16 cellular contexts compared by ENCODE assay signal in the genomic region with DNA sequence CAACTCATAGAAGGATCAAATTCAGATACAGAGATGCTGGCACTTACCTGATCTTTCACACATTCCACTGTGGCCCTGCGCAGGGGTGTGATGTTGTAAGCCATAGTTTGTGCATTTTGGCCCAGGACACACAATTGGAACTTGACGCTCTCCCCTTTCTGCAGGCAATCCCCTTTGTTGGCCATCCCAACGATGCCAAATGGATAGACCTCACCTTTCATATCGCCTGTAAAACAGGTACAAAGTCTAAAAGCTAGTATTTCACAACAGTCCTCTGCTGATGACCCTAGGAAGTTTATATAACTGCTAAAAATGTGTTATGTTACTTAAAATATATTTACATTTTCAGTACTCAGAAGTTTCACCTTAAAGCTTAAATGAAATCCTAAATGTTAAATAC. TPM values are rescaled to one million over a fixed set of nuclear protein-coding genes. Genes with fewer than 3 reads are reported as not detected.
A peak's percentile ranks its signal among the peaks of the same experiment; 100 is the strongest.
DNase-seq lines count a peak whose midpoint lies in the region; ATAC-seq and TF ChIP-seq lines count a peak whose summit lies in the region.
"Had no signal": no experiment of that assay in that cellular context is flagged by ENCODE, and none has a peak within 500 bp of the region (broad histone marks: within the 10 kb centered on the region; RNA-seq: fewer than 3 reads in every experiment).

No MANE protein-coding gene starts in this region.

- TF ChIP-seq POLR2A in esophagus squamous epithelium (IDR thresholded peaks at IDR 0.05): no peak

- peak overlapping the region in 5 of 7 donors; percentile 42 to 81 (median 69) for H3K27ac Mint-ChIP-seq in CD4-positive, alpha-beta memory T cell

- no peak for ATAC-seq in psoas muscle

- no peak for DNase-seq in CD4-positive, alpha-beta memory T cell
- DNase-seq in HuH-7 (ENCODE audit: low spot score) (peak; percentile 36), esophagus squamous epithelium (lab: John Stamatoyannopoulos, UW) (no peak), psoas muscle (no peak), DMS114 treated with DMSO at 0.1 percent for 48 hours (lab: John Stamatoyannopoulos, UW; ENCODE audit: unreplicated experiment) (no peak), RKO (ENCODE audit: low spot score) (no peak), GM13976 (ENCODE audit: low spot score) (no peak)
- DNase-seq: BE2C, IMR-90, NCI-H1930, NCI-H2171, NCI-H774, SHP77 treated with DMSO at 0.1 percent for 48 hours had no signal

- H3K9me3 ChIP-seq in CD4-positive, alpha-beta memory T cell (ENCODE audit: control insufficient read depth in 1 of 2, low read length in 2 of 2): no peaks in the 10 kb centered on the region
- no peaks in the 10 kb centered on the region for H3K9me3 ChIP-seq in esophagus squamous epithelium
- H3K9me3 ChIP-seq in psoas muscle: no peaks in the 10 kb centered on the region
- H3K9me3 ChIP-seq: BE2C had no signal

- CTCF ChIA-PET in CD4-positive, alpha-beta memory T cell (lab: Charles Lee; ENCODE audit: partially characterized antibody): interaction anchor here (1.4 kb wide), 1 partner anchor 11 kb away, joined by 3 read pairs; no protein-coding TSS in a partner anchor

- intact Hi-C loops in CD4-positive, alpha-beta memory T cell (cut with micrococcal nuclease): no loop called here
- intact Hi-C loops in esophagus squamous epithelium (cut with DNase I) (no loop called here), psoas muscle (cut with DNase I) (no loop called here)

- H3K27ac ChIP-seq in CD4-positive, alpha-beta memory T cell (ENCODE audit: low read depth, low read length): no peak overlapping the region
- H3K27ac ChIP-seq in esophagus squamous epithelium (peak overlapping the region in 3 of 4 donors; percentile 62 to 71 (median 70)), psoas muscle (peak overlapping the region; percentile 70)

- H3K27me3 Mint-ChIP-seq in CD4-positive, alpha-beta memory T cell: no peaks in the 10 kb centered on the region

- H3K9me3 Mint-ChIP-seq in CD4-positive, alpha-beta memory T cell: no peaks in the 10 kb centered on the region

- peaks cover 11 to 20% (median 17%) of the 10 kb centered on the region in 4 donors for H3K4me1 Mint-ChIP-seq in CD4-positive, alpha-beta memory T cell

- WGBS in esophagus squamous epithelium, 2 donors: 95 to 98% methylated on average over 4 of the region's 4 CpGs
- 45 to 82% (median 48%) methylated on average over 4 of the region's 4 CpGs for whole genome bisulfite sequencing in psoas muscle, 3 donors

- TF ChIP-seq CTCF in esophagus squamous epithelium (IDR thresholded peaks at IDR 0.05) (no peak), psoas muscle (IDR thresholded peaks at IDR 0.05) (no peak), GM13976 (IDR thresholded peaks at IDR 0.05; ENCODE audit: borderline replicate concordance, control extremely low read depth, extremely low read depth, insufficient read depth, missing control alignments) (no peak)

- H3K27me3 ChIP-seq in CD4-positive, alpha-beta memory T cell (ENCODE audit: insufficient read depth, low read length): no peaks in the 10 kb centered on the region
- H3K27me3 ChIP-seq in esophagus squamous epithelium (no peaks in the 10 kb centered on the region), psoas muscle (ENCODE audit: insufficient read depth in 3 of 3, low read length in 2 of 3) (no peaks in the 10 kb centered on the region)
- H3K27me3 ChIP-seq: BE2C had no signal

- POLR2A ChIA-PET in CD4-positive, alpha-beta memory T cell (lab: Charles Lee; ENCODE audit: partially characterized antibody): interaction anchor here (0.6 kb wide), 1 partner anchor 17 kb away, joined by 3 read pairs; no protein-coding TSS in a partner anchor

- H3K4me3 ChIP-seq in CD4-positive, alpha-beta memory T cell (ENCODE audit: low read length in 2 of 2): no peak overlapping the region
- H3K4me3 ChIP-seq in esophagus squamous epithelium (no peak overlapping the region), psoas muscle (no peak overlapping the region)

- peaks cover 57 to 92% of the 10 kb centered on the region in 2 donors for H3K36me3 Mint-ChIP-seq in CD4-positive, alpha-beta memory T cell

- peaks cover 18% of the 10 kb centered on the region for H3K4me1 ChIP-seq in CD4-positive, alpha-beta memory T cell (ENCODE audit: insufficient read depth, low read length)
- H3K4me1 ChIP-seq in esophagus squamous epithelium (peaks cover under 1 to 32% (median 6%) of the 10 kb centered on the region in 3 donors), psoas muscle (peaks cover 45% of the 10 kb centered on the region)

- no peak overlapping the region for H3K4me3 Mint-ChIP-seq in CD4-positive, alpha-beta memory T cell

- H3K36me3 ChIP-seq in CD4-positive, alpha-beta memory T cell (ENCODE audit: insufficient read depth, low read length): peaks cover 69% of the 10 kb centered on the region
- peaks cover 9 to 82% (median 49%) of the 10 kb centered on the region in 3 donors for H3K36me3 ChIP-seq in esophagus squamous epithelium
- H3K36me3 ChIP-seq in psoas muscle (ENCODE audit: insufficient read depth in 1 of 2, low read depth in 1 of 2): peaks cover 15 to 88% of the 10 kb centered on the region in 2 donors

- in situ Hi-C loops in GM13976 (cut with MboI; ENCODE audit: low sequenced_read_pairs, unreplicated experiment): no loop called here

RNA-seq across cellular contexts. Expression of a gene that starts 3.9 kb away (rescaled TPM):
- 10 to 100 TPM; 22.0 to 22.3 TPM for total RNA-seq in CD4-positive, alpha-beta memory T cell
- 10 to 100 TPM; 18.0 to 29.3 TPM for polyA plus RNA-seq in CD4-positive, alpha-beta memory T cell
- total RNA-seq in esophagus squamous epithelium: 10 to 100 TPM; 18.4 to 38.0 (median 30.1) TPM
- total RNA-seq in psoas muscle: 1 to 10 TPM; 3.6 to 6.6 (median 5.9) TPM
- polyA plus RNA-seq in psoas muscle: 10 to 100 TPM in 1 of 3 donors, 1 to 10 TPM in 2; 4.3 to 15.8 (median 5.0) TPM

RNA-seq across cellular contexts. Expression of a gene that starts 25.1 kb away (rescaled TPM):
- total RNA-seq in CD4-positive, alpha-beta memory T cell: not detected
- not detected for polyA plus RNA-seq in CD4-positive, alpha-beta memory T cell
- total RNA-seq in esophagus squamous epithelium (under 1 TPM in 2 of 4 donors, not detected in 2; 0.32 to 0.57 TPM), psoas muscle (100 to 1,000 TPM in 2 of 4 donors, 10 to 100 TPM in 2; 73.4 to 289 (median 155) TPM)
- 100 to 1,000 TPM in 2 of 3 donors, 1 to 10 TPM in 1; 4.8 to 174 (median 129) TPM for polyA plus RNA-seq in psoas muscle
- total RNA-seq: H4, IMR-90, NCI-H460 had no signal
- polyA plus RNA-seq: AG04450, IMR-90 had no signal

RNA-seq across cellular contexts. Expression of a gene that starts 37.3 kb away (rescaled TPM):
- total RNA-seq in CD4-positive, alpha-beta memory T cell: 100 to 1,000 TPM; 530 to 559 TPM
- 100 to 1,000 TPM; 391 to 444 TPM for polyA plus RNA-seq in CD4-positive, alpha-beta memory T cell
- 100 to 1,000 TPM; 311 to 845 (median 638) TPM for total RNA-seq in esophagus squamous epithelium
- 1,000 to 10,000 TPM; 1,331 to 1,888 (median 1,427) TPM for total RNA-seq in psoas muscle
- 1,000 to 10,000 TPM in 1 of 3 donors, 100 to 1,000 TPM in 2; 305 to 1,390 (median 578) TPM for polyA plus RNA-seq in psoas muscle

RNA-seq across cellular contexts. Expression of a gene that starts 50.6 kb away (rescaled TPM):
- under 1 TPM; 0.76 to 0.78 TPM for total RNA-seq in CD4-positive, alpha-beta memory T cell
- under 1 TPM; 0.45 to 0.56 TPM for polyA plus RNA-seq in CD4-positive, alpha-beta memory T cell
- total RNA-seq in esophagus squamous epithelium (10 to 100 TPM; 30.3 to 67.0 (median 41.2) TPM), psoas muscle (10 to 100 TPM; 12.6 to 16.4 (median 14.7) TPM)
- polyA plus RNA-seq in psoas muscle: 10 to 100 TPM in 1 of 3 donors, 1 to 10 TPM in 2; 1.4 to 18.3 (median 8.7) TPM

RNA-seq across cellular contexts. Expression of a gene that starts 60.0 kb away (rescaled TPM):
- 10 to 100 TPM; 66.6 to 67.1 TPM for total RNA-seq in CD4-positive, alpha-beta memory T cell
- 10 to 100 TPM; 35.4 to 36.8 TPM for polyA plus RNA-seq in CD4-positive, alpha-beta memory T cell
- total RNA-seq in esophagus squamous epithelium (10 to 100 TPM; 18.3 to 50.0 (median 42.1) TPM), psoas muscle (10 to 100 TPM; 29.8 to 40.0 (median 34.7) TPM)
- 10 to 100 TPM; 30.4 to 53.2 (median 35.2) TPM for polyA plus RNA-seq in psoas muscle

Comparison
In these comparisons a context has a peak if more than half of its experiments do, and no peak if none do; other contexts are left out.
1. RNA of a gene that starts 25.1 kb away (total RNA-seq): 73.4 to 289 TPM in psoas muscle; 0.32 to 0.57 TPM in esophagus squamous epithelium and not detected in CD4-positive, alpha-beta memory T cell; every median in the first group is over 10 times any median in the second.